ENCODE assay signal across 14 cellular contexts in the genomic region with DNA sequence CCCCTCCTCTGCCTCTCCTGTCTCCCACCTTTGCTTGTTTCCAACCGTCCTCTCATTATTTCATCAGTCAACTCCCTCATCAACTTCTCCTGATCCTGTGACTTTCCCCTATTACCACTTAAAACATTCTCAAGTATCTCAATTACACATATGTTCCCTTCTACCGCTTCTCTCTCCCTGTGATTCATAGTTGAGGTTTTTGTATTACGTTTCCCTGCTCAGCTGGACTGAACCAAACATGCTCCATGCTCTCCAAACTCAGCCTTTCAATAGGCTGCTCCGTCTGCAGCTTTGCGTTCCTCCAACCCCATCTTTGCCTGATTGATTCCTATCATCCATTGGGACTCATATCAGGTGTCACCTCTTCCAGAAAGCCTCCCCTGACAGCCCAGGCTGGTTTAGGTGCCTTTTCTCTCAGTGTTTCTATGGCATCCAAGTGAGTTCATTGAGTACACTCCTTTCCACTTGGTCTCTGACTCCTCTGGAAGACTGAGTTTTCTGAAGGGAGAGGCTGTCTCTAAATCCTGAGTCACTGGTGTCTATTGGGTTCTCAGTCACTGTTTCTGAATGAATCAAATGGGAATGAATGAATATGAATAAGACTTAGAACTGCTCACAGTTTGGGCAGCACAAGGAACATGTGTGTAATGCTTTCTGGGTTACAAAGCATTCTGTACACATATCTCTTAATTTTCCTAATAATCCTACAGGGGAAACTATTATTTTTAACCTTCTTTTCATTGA. TPM values are rescaled to one million over a fixed set of nuclear protein-coding genes. Genes with fewer than 3 reads are reported as not detected.
DNase-seq lines count a peak whose midpoint lies in the region; ATAC-seq and TF ChIP-seq lines count a peak whose summit lies in the region.
"Had no signal": no experiment of that assay in that cellular context is flagged by ENCODE, and none has a peak within 500 bp of the region (broad histone marks: within the 10 kb centered on the region; RNA-seq: fewer than 3 reads in every experiment).

No MANE protein-coding gene starts in this region.

- H3K36me3 Mint-ChIP-seq in activated naive CD8-positive, alpha-beta T cell treated with anti-CD3 and anti-CD28 coated beads, Interleukin-2, amount 50 U/mL, for 24 hours (ENCODE audit: low read depth), result no peaks in the 10 kb centered on the region
- H3K36me3 Mint-ChIP-seq in activated naive CD8-positive, alpha-beta T cell treated with anti-CD3 and anti-CD28 coated beads for 36 hours, result no peaks in the 10 kb centered on the region
- no peaks in the 10 kb centered on the region for H3K36me3 Mint-ChIP-seq in immature natural killer cell
- H3K36me3 Mint-ChIP-seq: activated naive CD4-positive, alpha-beta T cell treated with anti-CD3 and anti-CD28 coated beads, Interleukin-2, amount 10 ng/mL, durations not matched to agents 7 days and 5 days; CD8-positive, alpha-beta memory T cell had no signal

- no peak overlapping the region for H3K4me3 Mint-ChIP-seq in activated naive CD8-positive, alpha-beta T cell treated with anti-CD3 and anti-CD28 coated beads, Interleukin-2, amount 50 U/mL, for 24 hours
- H3K4me3 Mint-ChIP-seq in activated naive CD8-positive, alpha-beta T cell treated with anti-CD3 and anti-CD28 coated beads for 36 hours, result no peak overlapping the region
- no peak overlapping the region for H3K4me3 Mint-ChIP-seq in immature natural killer cell
- H3K4me3 Mint-ChIP-seq: activated naive CD4-positive, alpha-beta T cell treated with anti-CD3 and anti-CD28 coated beads, Interleukin-2, amount 10 ng/mL, durations not matched to agents 7 days and 5 days; CD8-positive, alpha-beta memory T cell had no signal

- TF ChIP-seq CTCF in left ventricle myocardium inferior (IDR thresholded peaks at IDR 0.05; ENCODE audit: borderline replicate concordance) (no peak), sigmoid colon (IDR thresholded peaks at IDR 0.05) (no peak)

- no peak overlapping the region for H4K8ac ChIP-seq in mesendoderm (ENCODE audit: low read depth, low read length)

- H3K4me1 ChIP-seq in left ventricle myocardium inferior (peaks cover 98% of the 10 kb centered on the region), mesendoderm (ENCODE audit: control insufficient read depth, low read depth, low read length) (peaks cover 4% of the 10 kb centered on the region), sigmoid colon (peaks cover 0 to 4% (median 2%) of the 10 kb centered on the region in 4 donors)

- H3K79me2 ChIP-seq in mesendoderm (ENCODE audit: control insufficient read depth, insufficient read depth, low read length), result no peaks in the 10 kb centered on the region

- H3K9me3 ChIP-seq in left ventricle myocardium inferior (replicated peaks) (no peaks in the 10 kb centered on the region), sigmoid colon (no peaks in the 10 kb centered on the region)
- H3K9me3 ChIP-seq: pancreas, transverse colon had no signal

- WGBS in mesendoderm (ENCODE audit: extremely low coverage, insufficient coverage, low lambda C conversion rate), result no CpG with 5 or more reads among the region's 5 CpGs
- WGBS in sigmoid colon, 2 donors, result 76 to 86% methylated on average over 5 of the region's 5 CpGs

- H3K4ac ChIP-seq in mesendoderm (ENCODE audit: low read depth, low read length), result no peak overlapping the region

- TF ChIP-seq EP300 in sigmoid colon (IDR thresholded peaks at IDR 0.05), result no peak

- no peaks in the 10 kb centered on the region for H3K9me3 Mint-ChIP-seq in activated naive CD8-positive, alpha-beta T cell treated with anti-CD3 and anti-CD28 coated beads, Interleukin-2, amount 50 U/mL, for 24 hours
- H3K9me3 Mint-ChIP-seq in activated naive CD8-positive, alpha-beta T cell treated with anti-CD3 and anti-CD28 coated beads for 36 hours, result no peaks in the 10 kb centered on the region
- no peaks in the 10 kb centered on the region for H3K9me3 Mint-ChIP-seq in immature natural killer cell
- H3K9me3 Mint-ChIP-seq: activated naive CD4-positive, alpha-beta T cell treated with anti-CD3 and anti-CD28 coated beads, Interleukin-2, amount 10 ng/mL, durations not matched to agents 7 days and 5 days; CD8-positive, alpha-beta memory T cell had no signal

- H4K5ac ChIP-seq in mesendoderm (ENCODE audit: low read length), result no peak overlapping the region

- no peak overlapping the region for H3K4me2 ChIP-seq in mesendoderm (ENCODE audit: low read length)

- no peak overlapping the region for H2AK5ac ChIP-seq in mesendoderm (ENCODE audit: low read length)

- H3K18ac ChIP-seq in mesendoderm (ENCODE audit: low read length), result no peak overlapping the region

- H3K23ac ChIP-seq in mesendoderm (ENCODE audit: low read length), result no peak overlapping the region

- H3K27me3 ChIP-seq in left ventricle myocardium inferior (ENCODE audit: low read depth) (no peaks in the 10 kb centered on the region), mesendoderm (ENCODE audit: insufficient read depth, low read length, poor library complexity) (no peaks in the 10 kb centered on the region), sigmoid colon (no peaks in the 10 kb centered on the region)
- H3K27me3 ChIP-seq: pancreas, transverse colon had no signal

- H2BK5ac ChIP-seq in mesendoderm (ENCODE audit: low read length), result no peak overlapping the region

- no peak overlapping the region for H3K9ac ChIP-seq in mesendoderm (ENCODE audit: low read length)

- no peak overlapping the region for H3K27ac Mint-ChIP-seq in activated naive CD8-positive, alpha-beta T cell treated with anti-CD3 and anti-CD28 coated beads, Interleukin-2, amount 50 U/mL, for 24 hours
- no peak overlapping the region for H3K27ac Mint-ChIP-seq in activated naive CD8-positive, alpha-beta T cell treated with anti-CD3 and anti-CD28 coated beads for 36 hours
- no peak overlapping the region for H3K27ac Mint-ChIP-seq in immature natural killer cell
- H3K27ac Mint-ChIP-seq: activated naive CD4-positive, alpha-beta T cell treated with anti-CD3 and anti-CD28 coated beads, Interleukin-2, amount 10 ng/mL, durations not matched to agents 7 days and 5 days; CD8-positive, alpha-beta memory T cell had no signal

- no peak overlapping the region for H3K4me3 ChIP-seq in left ventricle myocardium inferior
- no peak overlapping the region for H3K4me3 ChIP-seq in mesendoderm (ENCODE audit: low read length)
- no peak overlapping the region for H3K4me3 ChIP-seq in sigmoid colon
- H3K4me3 ChIP-seq: pancreas, transverse colon had no signal

- H3K27ac ChIP-seq in left ventricle myocardium inferior (replicated peaks), result peak overlapping the region; percentile 77
- no peak overlapping the region for H3K27ac ChIP-seq in mesendoderm (ENCODE audit: low read depth, low read length)
- no peak overlapping the region for H3K27ac ChIP-seq in sigmoid colon

- H3K36me3 ChIP-seq in left ventricle myocardium inferior (no peaks in the 10 kb centered on the region), mesendoderm (ENCODE audit: control insufficient read depth, insufficient read depth, low read length) (no peaks in the 10 kb centered on the region), sigmoid colon (no peaks in the 10 kb centered on the region)
- H3K36me3 ChIP-seq: pancreas, transverse colon had no signal

- no peak overlapping the region for H2BK15ac ChIP-seq in mesendoderm (replicated peaks; ENCODE audit: low read depth)

- intact Hi-C loops in left ventricle myocardium inferior (cut with micrococcal nuclease), result no loop called here
- intact Hi-C loops in sigmoid colon (cut with DNase I), result no loop called here

- H3K4me1 Mint-ChIP-seq in activated naive CD8-positive, alpha-beta T cell treated with anti-CD3 and anti-CD28 coated beads, Interleukin-2, amount 50 U/mL, for 24 hours, result peaks cover 4% of the 10 kb centered on the region
- H3K4me1 Mint-ChIP-seq in activated naive CD8-positive, alpha-beta T cell treated with anti-CD3 and anti-CD28 coated beads for 36 hours, result no peaks in the 10 kb centered on the region
- no peaks in the 10 kb centered on the region for H3K4me1 Mint-ChIP-seq in immature natural killer cell
- H3K4me1 Mint-ChIP-seq: activated naive CD4-positive, alpha-beta T cell treated with anti-CD3 and anti-CD28 coated beads, Interleukin-2, amount 10 ng/mL, durations not matched to agents 7 days and 5 days; CD8-positive, alpha-beta memory T cell had no signal

- H2BK120ac ChIP-seq in mesendoderm (ENCODE audit: low read depth, low read length), result no peak overlapping the region

- H3K56ac ChIP-seq in mesendoderm (ENCODE audit: low read length), result no peak overlapping the region

- H3K27me3 Mint-ChIP-seq in activated naive CD8-positive, alpha-beta T cell treated with anti-CD3 and anti-CD28 coated beads, Interleukin-2, amount 50 U/mL, for 24 hours, result peaks cover 14% of the 10 kb centered on the region
- H3K27me3 Mint-ChIP-seq in activated naive CD8-positive, alpha-beta T cell treated with anti-CD3 and anti-CD28 coated beads for 36 hours, result peaks cover 11% of the 10 kb centered on the region
- H3K27me3 Mint-ChIP-seq in immature natural killer cell (ENCODE audit: low read depth in 3 of 3), result peaks cover 0 to 2% (median 2%) of the 10 kb centered on the region in 3 donors

- ATAC-seq in activated naive CD8-positive, alpha-beta T cell treated with anti-CD3 and anti-CD28 coated beads, Interleukin-2, amount 50 U/mL, for 24 hours, result peak; percentile 77

- TF ChIP-seq POLR2A in sigmoid colon (IDR thresholded peaks at IDR 0.05), result no peak

- no peak for DNase-seq in activated naive CD8-positive, alpha-beta T cell treated with anti-CD3 and anti-CD28 coated beads, Interleukin-2, amount 50 U/mL, for 24 hours
- DNase-seq in activated naive CD8-positive, alpha-beta T cell treated with anti-CD3 and anti-CD28 coated beads for 36 hours, result no peak
- DNase-seq in amniotic stem cell (lab: John Stamatoyannopoulos, UW) (peak; percentile 26), left ventricle myocardium inferior (no peak), HK-2 (ENCODE audit: unreplicated experiment) (no peak), mesendoderm (no peak), sigmoid colon (no peak), immature natural killer cell (no peak)
- DNase-seq: activated naive CD4-positive, alpha-beta T cell treated with anti-CD3 and anti-CD28 coated beads, Interleukin-2, amount 10 ng/mL, durations not matched to agents 7 days and 5 days; CD8-positive, alpha-beta memory T cell; kidney; NCI-H187; transverse colon had no signal

- H3K79me1 ChIP-seq in mesendoderm (ENCODE audit: low read length), result no peaks in the 10 kb centered on the region

RNA-seq across cellular contexts. Expression of a gene that starts 56.4 kb away (rescaled TPM):
- under 1 TPM; 0.18 to 0.52 TPM for total RNA-seq in activated naive CD8-positive, alpha-beta T cell treated with anti-CD3 and anti-CD28 coated beads for 36 hours
- total RNA-seq in left ventricle myocardium inferior, result 59.5 TPM
- 0.42 TPM for polyA plus RNA-seq in mesendoderm (2013, experiment 1 of 2)
- polyA plus RNA-seq in mesendoderm (2013, experiment 2 of 2), result 0.56 TPM
- total RNA-seq in sigmoid colon, result 10 to 100 TPM in 2 of 4 donors, 1 to 10 TPM in 2; 8.6 to 19.9 (median 10.8) TPM
- polyA plus RNA-seq in sigmoid colon, result 10 to 100 TPM; 12.2 to 24.3 (median 16.2) TPM
- 1 to 10 TPM in 2 of 3 donors, not detected in 1; 3.8 to 7.2 TPM for polyA plus RNA-seq in immature natural killer cell

Comparison
In these comparisons a context has a peak if more than half of its experiments do, and no peak if none do; other contexts are left out.
1. RNA of a gene that starts 56.4 kb away (total RNA-seq): 59.5 TPM in left ventricle myocardium inferior (single experiment) and 8.6 to 19.9 TPM in sigmoid colon; 0.18 to 0.52 TPM in activated naive CD8-positive, alpha-beta T cell treated with anti-CD3 and anti-CD28 coated beads for 36 hours; every median in the first group is over 4 times any median in the second.